ENCODE assay signal across 27 cellular contexts in the genomic region with DNA sequence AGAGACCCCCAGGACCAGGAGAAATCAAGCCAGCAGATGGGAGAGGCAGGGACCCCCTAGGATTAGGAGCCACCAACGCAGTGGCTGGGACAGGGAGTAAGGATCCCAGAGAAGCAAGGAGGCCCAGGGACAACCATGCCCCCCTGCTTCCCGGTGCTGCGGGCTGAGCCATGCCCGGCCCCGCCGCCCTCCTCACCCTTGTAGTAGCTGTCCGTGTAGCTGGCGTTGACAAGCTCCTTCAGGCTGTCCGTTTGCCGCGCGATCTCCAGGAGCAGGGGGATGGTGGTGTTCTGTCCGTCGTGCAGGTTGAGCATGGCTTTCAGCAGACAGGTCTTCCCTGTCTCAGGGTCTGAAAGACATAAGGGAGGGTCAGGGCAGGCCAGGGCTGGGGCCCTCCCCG. TPM values are rescaled to one million over a fixed set of nuclear protein-coding genes. Genes with fewer than 3 reads are reported as not detected.
"Had no signal": no experiment of that assay in that cellular context is flagged by ENCODE, and none has a peak within 500 bp of the region (broad histone marks: within the 10 kb centered on the region; RNA-seq: fewer than 3 reads in every experiment).

No MANE protein-coding gene starts in this region.

- H3K9me3 ChIP-seq: adrenal gland, body of pancreas, esophagus squamous epithelium, heart left ventricle had no signal

- H3K4me3 ChIP-seq: adrenal gland, body of pancreas, coronary artery, dorsolateral prefrontal cortex, esophagus squamous epithelium, heart left ventricle had no signal

- DNase-seq: activated CD4-positive, alpha-beta memory T cell treated with anti-CD3 and anti-CD28 coated beads for 36 hours; activated CD4-positive, alpha-beta T cell treated with anti-CD3 and anti-CD28 coated beads for 36 hours; activated CD4-positive, alpha-beta T cell treated with anti-CD3 and anti-CD28 coated beads, Interleukin-2, amount 10 ng/mL, durations not matched to agents 24 days and 14 days; activated CD4-positive, CD25-positive, alpha-beta regulatory T cell; activated CD4-positive, CD25-positive, alpha-beta regulatory T cell treated with anti-CD3 and anti-CD28 coated beads, Interleukin-2, amount 50 U/mL, for 72 hours; activated CD8-positive, alpha-beta memory T cell treated with anti-CD3 and anti-CD28 coated beads, Interleukin-2, amount 10 ng/mL, durations not matched to agents 7 days and 5 days; activated CD8-positive, alpha-beta memory T cell treated with anti-CD3 and anti-CD28 coated beads, Interleukin-2, amount 50 U/mL, for 4 hours; activated CD8-positive, alpha-beta T cell treated with anti-CD3 and anti-CD28 coated beads, Interleukin-2, amount 10 ng/mL, durations not matched to agents 7 days and 5 days; activated effector memory CD4-positive, alpha-beta T cell treated with anti-CD3 and anti-CD28 coated beads, Interleukin-2, amount 50 U/mL, for 16 hours; activated naive CD4-positive, alpha-beta T cell treated with anti-CD3 and anti-CD28 coated beads for 36 hours; activated naive CD8-positive, alpha-beta T cell treated with anti-CD3 and anti-CD28 coated beads for 36 hours; activated naive CD8-positive, alpha-beta T cell treated with anti-CD3 and anti-CD28 coated beads, Interleukin-2, amount 50 U/mL, for 24 hours; activated T-cell treated with anti-CD3 and anti-CD28 coated beads, Interleukin-2, amount 50 U/mL, for 1 hour; activated T-cell treated with anti-CD3 and anti-CD28 coated beads, Interleukin-2, amount 50 U/mL, for 48 hours; adrenal gland; amygdala; body of pancreas; dorsolateral prefrontal cortex; effector memory CD8-positive, alpha-beta T cell; esophagus squamous epithelium; foreskin melanocyte; heart left ventricle; T-helper 2 cell had no signal

- FAIRE-seq: endometrium, endothelial cell of umbilical vein had no signal

- H3K4me1 ChIP-seq: adrenal gland, body of pancreas, esophagus squamous epithelium had no signal

- H3K27me3 ChIP-seq: adrenal gland, body of pancreas, dorsolateral prefrontal cortex, heart left ventricle had no signal

- ATAC-seq: activated CD4-positive, alpha-beta T cell treated with anti-CD3 and anti-CD28 coated beads for 36 hours; activated CD8-positive, alpha-beta memory T cell treated with anti-CD3 and anti-CD28 coated beads, Interleukin-2, amount 10 ng/mL, durations not matched to agents 7 days and 5 days; activated CD8-positive, alpha-beta T cell treated with anti-CD3 and anti-CD28 coated beads, Interleukin-2, amount 10 ng/mL, durations not matched to agents 7 days and 5 days; activated naive CD8-positive, alpha-beta T cell treated with anti-CD3 and anti-CD28 coated beads, Interleukin-2, amount 50 U/mL, for 24 hours; body of pancreas; effector memory CD8-positive, alpha-beta T cell; heart left ventricle had no signal

- H3K27ac ChIP-seq: adrenal gland, body of pancreas, coronary artery, epithelial cell of prostate, esophagus squamous epithelium, heart left ventricle had no signal

RNA-seq across cellular contexts. Expression of gene TRPV3, which starts 33.2 kb away (rescaled TPM):
- total RNA-seq: endothelial cell of umbilical vein had no signal
